In genomic region chr15:33964665-33965040, GRCh38 we compare ENCODE assay signal across 19 cellular contexts. TPM values are rescaled to one million over a fixed set of nuclear protein-coding genes. Genes with fewer than 3 reads are reported as not detected.
"Had no signal": no experiment of that assay in that cellular context is flagged by ENCODE, and none has a peak within 500 bp of the region (broad histone marks: within the 10 kb centered on the region; RNA-seq: fewer than 3 reads in every experiment).

No MANE protein-coding gene starts in this region.

- H3K4me3 Mint-ChIP-seq: activated B cell treated with CpG ODN at 0.5 μM for 24 hours; activated CD4-positive, alpha-beta T cell treated with anti-CD3 and anti-CD28 coated beads, Interleukin-2, amount 10 ng/mL, durations not matched to agents 24 days and 14 days; activated CD8-positive, alpha-beta memory T cell treated with anti-CD3 and anti-CD28 coated beads, Interleukin-2, amount 10 ng/mL, durations not matched to agents 7 days and 5 days; activated naive CD4-positive, alpha-beta T cell treated with anti-CD3 and anti-CD28 coated beads, Interleukin-2, amount 50 U/mL, for 24 hours; activated T-cell treated with anti-CD3 and anti-CD28 coated beads, Interleukin-2, amount 50 U/mL, for 24 hours; activated T-helper 1 cell treated with anti-CD3 and anti-CD28 coated beads, Interleukin-12 subunit alpha, Interleukin-12 subunit beta, Interleukin-2, Interleukin-4 antibody, amounts not matched to agents 30 ng/mL and 10 ng/mL and 1 ng/mL, durations not matched to agents 14 hours and 24 hours and 36 hours; T-cell had no signal

- H3K27me3 Mint-ChIP-seq: activated B cell treated with CpG ODN at 0.5 μM for 24 hours; activated CD8-positive, alpha-beta memory T cell treated with anti-CD3 and anti-CD28 coated beads, Interleukin-2, amount 10 ng/mL, durations not matched to agents 7 days and 5 days; activated naive CD4-positive, alpha-beta T cell treated with anti-CD3 and anti-CD28 coated beads, Interleukin-2, amount 50 U/mL, for 24 hours; activated T-cell treated with anti-CD3 and anti-CD28 coated beads, Interleukin-2, amount 50 U/mL, for 24 hours; T-cell had no signal

- H3K27ac Mint-ChIP-seq: activated B cell treated with CpG ODN at 0.5 μM for 24 hours; activated CD4-positive, alpha-beta T cell treated with anti-CD3 and anti-CD28 coated beads, Interleukin-2, amount 10 ng/mL, durations not matched to agents 24 days and 14 days; activated CD8-positive, alpha-beta memory T cell treated with anti-CD3 and anti-CD28 coated beads, Interleukin-2, amount 10 ng/mL, durations not matched to agents 7 days and 5 days; activated naive CD4-positive, alpha-beta T cell treated with anti-CD3 and anti-CD28 coated beads, Interleukin-2, amount 50 U/mL, for 24 hours; activated T-cell treated with anti-CD3 and anti-CD28 coated beads, Interleukin-2, amount 50 U/mL, for 24 hours; activated T-helper 1 cell treated with anti-CD3 and anti-CD28 coated beads, Interleukin-12 subunit alpha, Interleukin-12 subunit beta, Interleukin-2, Interleukin-4 antibody, amounts not matched to agents 30 ng/mL and 10 ng/mL and 1 ng/mL, durations not matched to agents 14 hours and 24 hours and 36 hours; T-cell had no signal

- H3K36me3 Mint-ChIP-seq: activated CD8-positive, alpha-beta memory T cell treated with anti-CD3 and anti-CD28 coated beads, Interleukin-2, amount 10 ng/mL, durations not matched to agents 7 days and 5 days; activated naive CD4-positive, alpha-beta T cell treated with anti-CD3 and anti-CD28 coated beads, Interleukin-2, amount 50 U/mL, for 24 hours; T-cell had no signal

- ATAC-seq: activated CD8-positive, alpha-beta memory T cell treated with anti-CD3 and anti-CD28 coated beads, Interleukin-2, amount 10 ng/mL, durations not matched to agents 7 days and 5 days; T-cell had no signal

- H3K4me1 Mint-ChIP-seq: activated B cell treated with CpG ODN at 0.5 μM for 24 hours; activated CD4-positive, alpha-beta T cell treated with anti-CD3 and anti-CD28 coated beads, Interleukin-2, amount 10 ng/mL, durations not matched to agents 24 days and 14 days; activated CD8-positive, alpha-beta memory T cell treated with anti-CD3 and anti-CD28 coated beads, Interleukin-2, amount 10 ng/mL, durations not matched to agents 7 days and 5 days; activated naive CD4-positive, alpha-beta T cell treated with anti-CD3 and anti-CD28 coated beads, Interleukin-2, amount 50 U/mL, for 24 hours; T-cell had no signal

- DNase-seq: activated B cell treated with CpG ODN at 0.5 μM for 24 hours; activated CD4-positive, alpha-beta T cell treated with anti-CD3 and anti-CD28 coated beads for 1 hour; activated CD4-positive, alpha-beta T cell treated with anti-CD3 and anti-CD28 coated beads, Interleukin-2, amount 10 ng/mL, durations not matched to agents 24 days and 14 days; activated CD4-positive, alpha-beta T cell treated with anti-CD3 and anti-CD28 coated beads, Interleukin-2, amount 50 U/mL, for 48 hours; activated CD8-positive, alpha-beta memory T cell treated with anti-CD3 and anti-CD28 coated beads, Interleukin-2, amount 10 ng/mL, durations not matched to agents 7 days and 5 days; activated effector memory CD4-positive, alpha-beta T cell treated with Interleukin-2 at 50 U/mL for 16 hours; activated naive CD4-positive, alpha-beta T cell; activated T-cell treated with anti-CD3 and anti-CD28 coated beads, Interleukin-2, amount 50 U/mL, for 24 hours; amygdala; NCI-H1105; NCI-H1436; NCI-H1694 treated with DMSO at 0.1 percent for 48 hours; T-cell; T1000 had no signal

- H3K9me3 Mint-ChIP-seq: activated B cell treated with CpG ODN at 0.5 μM for 24 hours; activated CD4-positive, alpha-beta T cell treated with anti-CD3 and anti-CD28 coated beads, Interleukin-2, amount 10 ng/mL, durations not matched to agents 24 days and 14 days; activated naive CD4-positive, alpha-beta T cell treated with anti-CD3 and anti-CD28 coated beads, Interleukin-2, amount 50 U/mL, for 24 hours; activated T-cell treated with anti-CD3 and anti-CD28 coated beads, Interleukin-2, amount 50 U/mL, for 24 hours; activated T-helper 1 cell treated with anti-CD3 and anti-CD28 coated beads, Interleukin-12 subunit alpha, Interleukin-12 subunit beta, Interleukin-2, Interleukin-4 antibody, amounts not matched to agents 30 ng/mL and 10 ng/mL and 1 ng/mL, durations not matched to agents 14 hours and 24 hours and 36 hours; T-cell had no signal

RNA-seq across cellular contexts. Expression of gene CHRM5, which starts 3.6 kb away (rescaled TPM):
- total RNA-seq: activated B cell treated with CpG ODN at 0.5 μM for 24 hours; activated CD4-positive, alpha-beta T cell treated with anti-CD3 and anti-CD28 coated beads, Interleukin-2, amount 10 ng/mL, durations not matched to agents 24 days and 14 days; activated CD8-positive, alpha-beta memory T cell treated with anti-CD3 and anti-CD28 coated beads, Interleukin-2, amount 10 ng/mL, durations not matched to agents 7 days and 5 days; activated T-helper 1 cell treated with anti-CD3 and anti-CD28 coated beads, Interleukin-12 subunit alpha, Interleukin-12 subunit beta, Interleukin-2, Interleukin-4 antibody, amounts not matched to agents 30 ng/mL and 10 ng/mL and 1 ng/mL, durations not matched to agents 14 hours and 24 hours and 36 hours; cardiac septum; MCF 10A; SK-MEL-5; T-cell had no signal
